In genomic region chr7:21428642-21428941, GRCh38 we compare ENCODE assay signal across 7 cellular contexts. TPM values are rescaled to one million over a fixed set of nuclear protein-coding genes. Genes with fewer than 3 reads are reported as not detected.
DNase-seq lines count a peak whose midpoint lies in the region; ATAC-seq, FAIRE-seq and TF ChIP-seq lines count a peak whose summit lies in the region.

No MANE protein-coding gene starts in this region.

- no peaks in the 10 kb centered on the region for H3K27me3 Mint-ChIP-seq in stimulated activated naive CD8-positive, alpha-beta T cell treated with anti-CD3 and anti-CD28 coated beads, Interleukin-15, amount 100 ng/mL, for 72 hours

- no peaks in the 10 kb centered on the region for H3K27me3 ChIP-seq in HL-60 (ENCODE audit: insufficient read depth, poor library complexity, severe bottlenecking)

- peak overlapping the region; percentile 94 to 98 for H3K4me3 Mint-ChIP-seq in stimulated activated naive CD8-positive, alpha-beta T cell treated with anti-CD3 and anti-CD28 coated beads, Interleukin-15, amount 100 ng/mL, for 72 hours

- H3K36me3 Mint-ChIP-seq in activated naive CD4-positive, alpha-beta T cell treated with anti-CD3 and anti-CD28 coated beads, Interleukin-2, amount 50 U/mL, for 72 hours = peaks cover 24 to 25% of the 10 kb centered on the region in 2 donors

- H3K4me3 ChIP-seq in HL-60 (replicated peaks; ENCODE audit: insufficient read depth, low read length) = peak overlapping the region; percentile 73
- peak overlapping the region; percentile 66 for H3K4me3 ChIP-seq in iPS-18c (ENCODE audit: insufficient read depth, low read depth, low read length)

- H3K27ac ChIP-seq in HL-60 (replicated peaks) = peak overlapping the region; percentile 99

- no peak for TF ChIP-seq CTCF in HL-60 (IDR thresholded peaks at IDR 0.05; ENCODE audit: insufficient read depth, low read length)

- DNase-seq in HL-60 (ENCODE audit: low read depth in 1 of 2, low spot score in 1 of 2) (no peak), DMS53 (lab: John Stamatoyannopoulos, UW) (no peak), HTR-8/SVneo (ENCODE audit: insufficient read length, low spot score) (no peak)
- no peak for DNase-seq in activated naive CD4-positive, alpha-beta T cell treated with anti-CD3 and anti-CD28 coated beads, Interleukin-2, amount 50 U/mL, for 72 hours (ENCODE audit: low spot score in 2 of 2)
- DNase-seq in stimulated activated naive CD8-positive, alpha-beta T cell treated with anti-CD3 and anti-CD28 coated beads, Interleukin-15, amount 100 ng/mL, for 72 hours = no peak
- no peak for DNase-seq in stimulated activated naive CD4-positive, alpha-beta T cell (lab: John Stamatoyannopoulos, UW)

- ATAC-seq in activated naive CD4-positive, alpha-beta T cell treated with anti-CD3 and anti-CD28 coated beads, Interleukin-2, amount 50 U/mL, for 72 hours = no peak
- no peak for ATAC-seq in stimulated activated naive CD8-positive, alpha-beta T cell treated with anti-CD3 and anti-CD28 coated beads, Interleukin-15, amount 100 ng/mL, for 72 hours

- peaks cover 48% of the 10 kb centered on the region for H3K4me1 Mint-ChIP-seq in stimulated activated naive CD8-positive, alpha-beta T cell treated with anti-CD3 and anti-CD28 coated beads, Interleukin-15, amount 100 ng/mL, for 72 hours

- no peaks in the 10 kb centered on the region for H3K9me3 ChIP-seq in iPS-18c (ENCODE audit: control insufficient read depth, insufficient read depth, low read length)

- no peak for FAIRE-seq in HTR-8/SVneo (lab: Jason Lieb, UNC)

- peak overlapping the region; percentile 96 to 98 for H3K27ac Mint-ChIP-seq in activated naive CD4-positive, alpha-beta T cell treated with anti-CD3 and anti-CD28 coated beads, Interleukin-2, amount 50 U/mL, for 72 hours
- peak overlapping the region; percentile 95 for H3K27ac Mint-ChIP-seq in stimulated activated naive CD8-positive, alpha-beta T cell treated with anti-CD3 and anti-CD28 coated beads, Interleukin-15, amount 100 ng/mL, for 72 hours

- H3K9me3 Mint-ChIP-seq in activated naive CD4-positive, alpha-beta T cell treated with anti-CD3 and anti-CD28 coated beads, Interleukin-2, amount 50 U/mL, for 72 hours = no peaks in the 10 kb centered on the region
- H3K9me3 Mint-ChIP-seq in stimulated activated naive CD8-positive, alpha-beta T cell treated with anti-CD3 and anti-CD28 coated beads, Interleukin-15, amount 100 ng/mL, for 72 hours = no peaks in the 10 kb centered on the region

RNA-seq across cellular contexts. Expression of gene SP4, which starts 0.7 kb away (rescaled TPM):
- total RNA-seq in activated naive CD4-positive, alpha-beta T cell treated with anti-CD3 and anti-CD28 coated beads, Interleukin-2, amount 50 U/mL, for 72 hours = 10 to 100 TPM; 15.9 to 32.7 TPM
